14 cellular contexts compared by ENCODE assay signal in the genomic region with DNA sequence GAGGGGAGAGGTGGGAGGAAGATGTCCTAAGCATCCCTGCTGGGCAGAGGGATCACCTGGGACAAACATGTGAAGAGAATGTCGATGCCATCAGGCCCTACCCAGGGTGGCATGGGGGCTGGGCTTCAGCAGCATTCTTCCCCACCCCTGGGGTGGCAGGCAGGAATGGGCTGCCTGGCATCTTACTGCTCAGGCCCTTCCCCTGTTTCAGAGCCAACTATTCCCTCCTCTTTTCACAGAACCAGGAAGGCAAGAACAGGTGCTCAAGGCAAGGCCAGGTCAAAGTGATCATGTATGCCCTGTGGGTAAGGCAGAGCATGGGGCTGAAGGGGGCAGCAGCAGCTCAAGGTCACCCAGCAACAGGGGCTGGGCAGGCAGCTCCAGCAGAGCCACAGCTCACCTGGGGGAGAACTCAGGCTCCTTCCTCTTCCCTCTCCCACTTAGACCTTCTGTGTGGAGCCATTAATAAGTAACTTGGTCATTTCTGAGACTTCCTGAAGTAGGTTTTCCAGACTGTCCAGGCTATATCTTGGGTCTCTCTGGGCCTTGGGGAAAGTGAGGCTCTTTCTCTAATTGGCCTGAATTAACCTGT.
"Had no signal": no experiment of that assay in that cellular context is flagged by ENCODE, and none has a peak within 500 bp of the region (broad histone marks: within the 10 kb centered on the region; RNA-seq: fewer than 3 reads in every experiment).

No MANE protein-coding gene starts in this region.

- ATAC-seq: heart left ventricle; naive thymus-derived CD8-positive, alpha-beta T cell had no signal

- H3K4me1 ChIP-seq: heart left ventricle, thyroid gland had no signal

- H3K4me3 ChIP-seq: heart left ventricle, thyroid gland had no signal

- H3K27ac Mint-ChIP-seq: activated CD4-positive, alpha-beta memory T cell treated with anti-CD3 and anti-CD28 coated beads for 36 hours; activated naive CD4-positive, alpha-beta T cell treated with anti-CD3 and anti-CD28 coated beads for 36 hours; activated T-helper 1 cell treated with anti-CD3 and anti-CD28 coated beads, Interleukin-12 subunit alpha, Interleukin-12 subunit beta, Interleukin-2, Interleukin-4 antibody, amounts not matched to agents 30 ng/mL and 10 ng/mL and 1 ng/mL, durations not matched to agents 14 hours and 24 hours and 36 hours; naive thymus-derived CD8-positive, alpha-beta T cell had no signal

- FAIRE-seq: frontal cortex, islet of Langerhans had no signal

- H3K4me3 Mint-ChIP-seq: activated CD4-positive, alpha-beta memory T cell treated with anti-CD3 and anti-CD28 coated beads for 36 hours; activated naive CD4-positive, alpha-beta T cell treated with anti-CD3 and anti-CD28 coated beads for 36 hours; activated T-helper 1 cell treated with anti-CD3 and anti-CD28 coated beads, Interleukin-12 subunit alpha, Interleukin-12 subunit beta, Interleukin-2, Interleukin-4 antibody, amounts not matched to agents 30 ng/mL and 10 ng/mL and 1 ng/mL, durations not matched to agents 14 hours and 24 hours and 36 hours; naive thymus-derived CD8-positive, alpha-beta T cell had no signal

- H3K36me3 Mint-ChIP-seq: activated CD4-positive, alpha-beta memory T cell treated with anti-CD3 and anti-CD28 coated beads for 36 hours; naive thymus-derived CD8-positive, alpha-beta T cell had no signal

- H3K9me3 Mint-ChIP-seq: activated CD4-positive, alpha-beta memory T cell treated with anti-CD3 and anti-CD28 coated beads for 36 hours; activated naive CD4-positive, alpha-beta T cell treated with anti-CD3 and anti-CD28 coated beads for 36 hours; activated T-helper 1 cell treated with anti-CD3 and anti-CD28 coated beads, Interleukin-12 subunit alpha, Interleukin-12 subunit beta, Interleukin-2, Interleukin-4 antibody, amounts not matched to agents 30 ng/mL and 10 ng/mL and 1 ng/mL, durations not matched to agents 14 hours and 24 hours and 36 hours; naive thymus-derived CD8-positive, alpha-beta T cell had no signal

- DNase-seq: activated CD4-positive, alpha-beta memory T cell treated with anti-CD3 and anti-CD28 coated beads for 36 hours; activated naive CD4-positive, alpha-beta T cell treated with anti-CD3 and anti-CD28 coated beads for 36 hours; caudate nucleus; cortex of kidney; effector CD8-positive, alpha-beta T cell; naive thymus-derived CD8-positive, alpha-beta T cell; nucleus accumbens; stimulated activated CD4-positive, alpha-beta T cell treated with anti-CD3 and anti-CD28 coated beads, Interleukin-15, amount 100 ng/mL, for 24 hours; stimulated activated CD4-positive, alpha-beta T cell treated with anti-CD3 and anti-CD28 coated beads, Interleukin-4, amount 100 ng/mL, for 4 hours; thyroid gland had no signal

- H3K27me3 ChIP-seq: thyroid gland had no signal

- H3K36me3 ChIP-seq: heart left ventricle, thyroid gland had no signal

- H3K9me3 ChIP-seq: heart left ventricle, thyroid gland had no signal

- H3K27ac ChIP-seq: heart left ventricle, thyroid gland had no signal
